In the genomic region with DNA sequence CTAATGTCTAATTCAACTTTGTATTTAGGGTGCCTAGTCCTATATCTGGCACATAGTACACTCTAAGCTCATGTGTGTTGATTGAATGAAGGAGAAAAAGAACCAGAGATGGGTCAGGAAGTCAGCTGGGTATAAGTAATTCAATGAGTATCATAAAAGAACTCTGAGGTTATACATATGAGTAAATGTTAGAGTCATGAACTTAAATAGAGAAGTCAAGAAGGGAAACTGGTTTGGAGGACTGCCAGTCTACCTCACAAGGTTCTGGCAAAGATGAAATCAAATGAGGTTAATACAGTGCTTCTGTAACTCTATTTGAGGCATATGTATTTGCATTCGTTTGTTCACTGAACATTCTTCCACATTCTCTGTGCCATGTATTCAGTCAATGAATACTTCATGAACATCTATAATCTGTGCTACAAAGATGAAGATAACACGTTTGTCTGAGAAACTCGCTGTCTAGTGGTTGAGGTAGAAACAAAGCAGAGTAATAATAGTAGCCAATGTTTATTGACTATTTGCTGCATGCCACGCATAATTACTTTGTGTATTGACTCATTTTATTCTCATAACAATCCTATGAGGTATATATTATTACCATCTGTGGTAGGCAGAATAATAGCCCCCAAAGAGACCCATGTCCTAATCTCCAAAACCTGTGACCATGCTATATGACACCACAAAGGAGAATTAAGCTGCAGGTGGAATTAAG, we compare ENCODE assay signal across 11 cellular contexts.
DNase-seq lines count a peak whose midpoint lies in the region; ATAC-seq lines count a peak whose summit lies in the region.
"Had no signal": no experiment of that assay in that cellular context is flagged by ENCODE, and none has a peak within 500 bp of the region (broad histone marks: within the 10 kb centered on the region; RNA-seq: fewer than 3 reads in every experiment).

No MANE protein-coding gene starts in this region.

- peaks cover 6% of the 10 kb centered on the region for H3K36me3 Mint-ChIP-seq in activated naive CD8-positive, alpha-beta T cell treated with anti-CD3 and anti-CD28 coated beads for 36 hours

- peak; percentile 71 for ATAC-seq in HG03439 (IDR thresholded peaks at IDR 0.05; ENCODE audit: unreplicated experiment)

- DNase-seq in stimulated activated CD4-positive, alpha-beta T cell treated with anti-CD3 and anti-CD28 coated beads, Interleukin-1b, Interleukin-23, amount 100 ng/mL, for 48 hours: peak; percentile 17
- no peak for DNase-seq in stimulated activated CD4-positive, alpha-beta T cell treated with anti-CD3 and anti-CD28 coated beads, Interleukin-12 subunit alpha, Interleukin-12 subunit beta, amount 100 ng/mL, for 4 hours
- DNase-seq in activated naive CD8-positive, alpha-beta T cell treated with anti-CD3 and anti-CD28 coated beads for 36 hours: peak; percentile 16
- no peak for DNase-seq in NCI-H2227 treated with DMSO at 0.1 percent for 48 hours (lab: John Stamatoyannopoulos, UW)
- no peak for DNase-seq in activated effector memory CD4-positive, alpha-beta T cell treated with anti-CD3 and anti-CD28 coated beads, Interleukin-2, amount 50 U/mL, for 16 hours
- no peak for DNase-seq in caudate nucleus (lab: John Stamatoyannopoulos, UW)
- DNase-seq in medulla oblongata (ENCODE audit: extremely low spot score): no peak
- DNase-seq: Calu3, SJCRH30 had no signal

- no peaks in the 10 kb centered on the region for H3K27me3 Mint-ChIP-seq in activated naive CD8-positive, alpha-beta T cell treated with anti-CD3 and anti-CD28 coated beads for 36 hours

- no peak overlapping the region for H3K4me3 Mint-ChIP-seq in activated naive CD8-positive, alpha-beta T cell treated with anti-CD3 and anti-CD28 coated beads for 36 hours
- H3K4me3 Mint-ChIP-seq: dendritic cell treated with granulocyte-macrophage colony-stimulating factor and Interleukin-4, amounts not matched to agents 40 ng/mL and 50 ng/mL, for 4 days had no signal

- no peak overlapping the region for H3K27ac ChIP-seq in caudate nucleus (ENCODE audit: low read depth, low read length)
- H3K27ac ChIP-seq: SJCRH30 had no signal

- H3K4me1 Mint-ChIP-seq in activated naive CD8-positive, alpha-beta T cell treated with anti-CD3 and anti-CD28 coated beads for 36 hours: peaks cover 47% of the 10 kb centered on the region

- peak overlapping the region; percentile 30 for H3K27ac Mint-ChIP-seq in activated naive CD8-positive, alpha-beta T cell treated with anti-CD3 and anti-CD28 coated beads for 36 hours
- H3K27ac Mint-ChIP-seq: dendritic cell treated with granulocyte-macrophage colony-stimulating factor and Interleukin-4, amounts not matched to agents 40 ng/mL and 50 ng/mL, for 4 days had no signal

- no peaks in the 10 kb centered on the region for H3K9me3 Mint-ChIP-seq in activated naive CD8-positive, alpha-beta T cell treated with anti-CD3 and anti-CD28 coated beads for 36 hours
- H3K9me3 Mint-ChIP-seq: dendritic cell treated with granulocyte-macrophage colony-stimulating factor and Interleukin-4, amounts not matched to agents 40 ng/mL and 50 ng/mL, for 4 days had no signal

Comparison
In these comparisons a context has a peak if more than half of its experiments do, and no peak if none do; other contexts are left out.
1. DNase-seq: peak in stimulated activated CD4-positive, alpha-beta T cell treated with anti-CD3 and anti-CD28 coated beads, Interleukin-1b, Interleukin-23, amount 100 ng/mL, for 48 hours (single experiment) and activated naive CD8-positive, alpha-beta T cell treated with anti-CD3 and anti-CD28 coated beads for 36 hours (single experiment); none in stimulated activated CD4-positive, alpha-beta T cell treated with anti-CD3 and anti-CD28 coated beads, Interleukin-12 subunit alpha, Interleukin-12 subunit beta, amount 100 ng/mL, for 4 hours (single experiment), NCI-H2227 treated with DMSO at 0.1 percent for 48 hours (single experiment), activated effector memory CD4-positive, alpha-beta T cell treated with anti-CD3 and anti-CD28 coated beads, Interleukin-2, amount 50 U/mL, for 16 hours (single experiment), caudate nucleus (0 of 61) and medulla oblongata (single experiment).